Comparison of ENCODE assay signal across 9 cellular contexts in the genomic region with DNA sequence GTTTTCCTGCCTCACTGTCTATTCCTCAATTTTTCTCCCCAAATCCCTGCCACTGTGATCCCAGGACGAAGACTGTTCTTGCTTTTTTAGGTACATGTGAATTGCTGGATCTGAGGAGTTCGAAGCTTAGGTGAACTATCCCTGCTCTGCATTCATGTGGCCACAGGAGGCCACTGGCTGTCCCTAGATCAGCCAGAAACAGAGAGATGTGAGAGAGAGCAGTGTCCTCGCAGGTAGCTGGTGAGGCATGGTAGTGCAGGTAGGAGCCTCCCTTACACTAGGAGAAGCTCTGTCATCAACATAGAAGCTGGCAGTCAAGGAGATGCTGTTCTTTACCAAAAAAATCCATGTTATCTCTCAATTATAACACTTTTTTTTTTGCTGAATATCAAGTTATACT.
DNase-seq lines count a peak whose midpoint lies in the region; ATAC-seq and TF ChIP-seq lines count a peak whose summit lies in the region.
"Had no signal": no experiment of that assay in that cellular context is flagged by ENCODE, and none has a peak within 500 bp of the region (broad histone marks: within the 10 kb centered on the region; RNA-seq: fewer than 3 reads in every experiment).

No MANE protein-coding gene starts in this region.

- TF ChIP-seq CTCF in astrocyte of the cerebellum (IDR thresholded peaks at IDR 0.05; ENCODE audit: low read depth, low read length, missing control alignments) (peak; percentile 8), esophagus muscularis mucosa (IDR thresholded peaks at IDR 0.05) (no peak)

- no peak overlapping the region for H3K4me2 ChIP-seq in trophoblast cell (ENCODE audit: low read length)

- no peaks in the 10 kb centered on the region for H3K79me2 ChIP-seq in trophoblast cell (ENCODE audit: control insufficient read depth, insufficient read depth, low read length, poor library complexity)

- no peak overlapping the region for H4K12ac ChIP-seq in trophoblast cell (ENCODE audit: low read depth, low read length)

- no peaks in the 10 kb centered on the region for H3K27me3 Mint-ChIP-seq in activated CD8-positive, alpha-beta memory T cell treated with anti-CD3 and anti-CD28 coated beads, Interleukin-2, amount 10 ng/mL, durations not matched to agents 7 days and 5 days

- H2BK120ac ChIP-seq in trophoblast cell (ENCODE audit: insufficient read depth, low read length, poor library complexity), result no peak overlapping the region

- no peak for TF ChIP-seq EP300 in esophagus muscularis mucosa (IDR thresholded peaks at IDR 0.05)

- no peak overlapping the region for H3K27ac ChIP-seq in trophoblast cell (ENCODE audit: low read depth, low read length)
- no peak overlapping the region for H3K27ac ChIP-seq in esophagus muscularis mucosa (replicated peaks in 1 of 4)

- no peak overlapping the region for H2BK12ac ChIP-seq in trophoblast cell (ENCODE audit: low read length)

- CTCF ChIA-PET in activated CD8-positive, alpha-beta memory T cell treated with anti-CD3 and anti-CD28 coated beads, Interleukin-2, amount 10 ng/mL, durations not matched to agents 7 days and 5 days (lab: Charles Lee), result interaction anchor here (0.7 to 6.6 kb wide), 13 partner anchors 8 to 173 kb away, joined by 3 to 92 read pairs (median 4); a partner anchor contains a TSS

- H3K9me3 ChIP-seq in trophoblast cell (ENCODE audit: insufficient read depth, low read depth, low read length), result no peaks in the 10 kb centered on the region
- no peaks in the 10 kb centered on the region for H3K9me3 ChIP-seq in esophagus muscularis mucosa

- H3K9me3 Mint-ChIP-seq in activated CD8-positive, alpha-beta memory T cell treated with anti-CD3 and anti-CD28 coated beads, Interleukin-2, amount 10 ng/mL, durations not matched to agents 7 days and 5 days (ENCODE audit: low read depth), result no peaks in the 10 kb centered on the region

- H2BK5ac ChIP-seq in trophoblast cell (ENCODE audit: low read depth, low read length, poor library complexity), result no peak overlapping the region

- H3K79me1 ChIP-seq in trophoblast cell (ENCODE audit: low read length), result no peaks in the 10 kb centered on the region

- no peak overlapping the region for H3K4me3 Mint-ChIP-seq in activated CD8-positive, alpha-beta memory T cell treated with anti-CD3 and anti-CD28 coated beads, Interleukin-2, amount 10 ng/mL, durations not matched to agents 7 days and 5 days

- no peak overlapping the region for H2AFZ ChIP-seq in trophoblast cell (ENCODE audit: insufficient read depth, low read length, poor library complexity)

- TF ChIP-seq POLR2A in esophagus muscularis mucosa (IDR thresholded peaks at IDR 0.05; ENCODE audit: low read depth), result no peak

- ATAC-seq in activated CD8-positive, alpha-beta memory T cell treated with anti-CD3 and anti-CD28 coated beads, Interleukin-2, amount 10 ng/mL, durations not matched to agents 7 days and 5 days, result peak; percentile 42
- no peak for ATAC-seq in GM21390 (IDR thresholded peaks at IDR 0.05; ENCODE audit: unreplicated experiment)

- no peak overlapping the region for H3K27ac Mint-ChIP-seq in activated CD8-positive, alpha-beta memory T cell treated with anti-CD3 and anti-CD28 coated beads, Interleukin-2, amount 10 ng/mL, durations not matched to agents 7 days and 5 days

- in situ Hi-C loops in astrocyte of the cerebellum (cut with HindIII; ENCODE audit: low sequenced_read_pairs), result loop anchor here (25.0 kb wide), 1 partner anchor 1444 kb away; a partner anchor contains a TSS
- in situ Hi-C loops in ACHN (cut with HindIII; ENCODE audit: low pct_ligation_motif_present, low pct_unique_long_range_greater_than_20kb, low sequenced_read_pairs), result no loop called here

- H3K4me3 ChIP-seq in astrocyte of the cerebellum (ENCODE audit: low read depth, low read length) (no peak overlapping the region), trophoblast cell (ENCODE audit: low read depth, low read length) (no peak overlapping the region), esophagus muscularis mucosa (no peak overlapping the region)

- H3K4ac ChIP-seq in trophoblast cell (ENCODE audit: low read depth, low read length), result no peak overlapping the region

- H3K36me3 Mint-ChIP-seq in activated CD8-positive, alpha-beta memory T cell treated with anti-CD3 and anti-CD28 coated beads, Interleukin-2, amount 10 ng/mL, durations not matched to agents 7 days and 5 days, result peaks cover 40% of the 10 kb centered on the region

- peaks cover 9 to 13% of the 10 kb centered on the region in 2 experiments for H3K36me3 ChIP-seq in trophoblast cell (ENCODE audit: control insufficient read depth in 1 of 2, insufficient read depth in 2 of 2, low read length in 2 of 2)
- H3K36me3 ChIP-seq in esophagus muscularis mucosa, result peaks cover 17 to 89% (median 56%) of the 10 kb centered on the region in 4 donors

- DNase-seq in activated CD8-positive, alpha-beta memory T cell treated with anti-CD3 and anti-CD28 coated beads, Interleukin-2, amount 10 ng/mL, durations not matched to agents 7 days and 5 days, result no peak
- no peak for DNase-seq in activated CD8-positive, alpha-beta memory T cell treated with anti-CD3 and anti-CD28 coated beads, Interleukin-2, amount 50 U/mL, for 48 hours
- DNase-seq in NAMALWA (ENCODE audit: low spot score) (peak; percentile 32), astrocyte of the cerebellum (ENCODE audit: low read depth) (no peak), trophoblast cell (peak; percentile 16 to 43), esophagus muscularis mucosa (ENCODE audit: extremely low spot score) (no peak), ACHN (no peak)
- DNase-seq: activated CD8-positive, alpha-beta memory T cell treated with anti-CD3 and anti-CD28 coated beads for 24 hours had no signal

- peaks cover 19% of the 10 kb centered on the region for H3K4me1 Mint-ChIP-seq in activated CD8-positive, alpha-beta memory T cell treated with anti-CD3 and anti-CD28 coated beads, Interleukin-2, amount 10 ng/mL, durations not matched to agents 7 days and 5 days

- no peak overlapping the region for H3K18ac ChIP-seq in trophoblast cell (ENCODE audit: low read length)

- intact Hi-C loops in esophagus muscularis mucosa (cut with DNase I), result no loop called here

- WGBS in trophoblast cell (ENCODE audit: extremely low coverage, insufficient coverage, insufficient read length), result no CpG with 5 or more reads among the region's 3 CpGs
- WGBS in esophagus muscularis mucosa, result 93% methylated on average over 3 of the region's 3 CpGs

- H3K23ac ChIP-seq in trophoblast cell (ENCODE audit: low read length), result no peak overlapping the region

- H4K91ac ChIP-seq in trophoblast cell (ENCODE audit: low read depth, low read length), result no peak overlapping the region

- H3K4me1 ChIP-seq in trophoblast cell (ENCODE audit: control insufficient read depth in 1 of 2, insufficient read depth in 2 of 2, low read length in 2 of 2), result no peaks in the 10 kb centered on the region
- peaks cover 0 to 17% (median 7%) of the 10 kb centered on the region in 4 donors for H3K4me1 ChIP-seq in esophagus muscularis mucosa

- no peak overlapping the region for H4K8ac ChIP-seq in trophoblast cell (ENCODE audit: low read depth, low read length)

- H3K27me3 ChIP-seq in trophoblast cell (ENCODE audit: insufficient read depth, low read length) (no peaks in the 10 kb centered on the region), esophagus muscularis mucosa (no peaks in the 10 kb centered on the region)

- H3K14ac ChIP-seq in trophoblast cell (ENCODE audit: low read length), result no peak overlapping the region

- H3K9ac ChIP-seq in trophoblast cell (ENCODE audit: low read length), result no peak overlapping the region

- no peak overlapping the region for H2AK5ac ChIP-seq in trophoblast cell (ENCODE audit: low read length)

Comparison
In these comparisons a context has a peak if more than half of its experiments do, and no peak if none do; other contexts are left out.
1. DNase-seq: peak in NAMALWA (single experiment) and trophoblast cell (2 of 2); none in activated CD8-positive, alpha-beta memory T cell treated with anti-CD3 and anti-CD28 coated beads, Interleukin-2, amount 10 ng/mL, durations not matched to agents 7 days and 5 days (single experiment), activated CD8-positive, alpha-beta memory T cell treated with anti-CD3 and anti-CD28 coated beads, Interleukin-2, amount 50 U/mL, for 48 hours (single experiment), astrocyte of the cerebellum (single experiment), esophagus muscularis mucosa (single experiment) and ACHN (single experiment).